ENCODE assay signal across 29 cellular contexts in genomic region chr13:100552755-100553154, GRCh38.
"Had no signal": no experiment of that assay in that cellular context is flagged by ENCODE, and none has a peak within 500 bp of the region (broad histone marks: within the 10 kb centered on the region; RNA-seq: fewer than 3 reads in every experiment).

No MANE protein-coding gene starts in this region.

- H3K27ac Mint-ChIP-seq: activated CD4-positive, alpha-beta T cell treated with anti-CD3 and anti-CD28 coated beads for 36 hours; activated CD8-positive, alpha-beta T cell treated with anti-CD3 and anti-CD28 coated beads, Interleukin-2, amount 10 ng/mL, durations not matched to agents 7 days and 5 days; activated naive CD4-positive, alpha-beta T cell treated with anti-CD3 and anti-CD28 coated beads, Interleukin-2, amount 50 U/mL, for 24 hours; activated naive CD8-positive, alpha-beta T cell treated with anti-CD3 and anti-CD28 coated beads, Interleukin-2, amount 50 U/mL, for 24 hours; T-cell had no signal

- DNase-seq: activated CD4-positive, alpha-beta T cell treated with anti-CD3 and anti-CD28 coated beads for 36 hours; activated CD4-positive, alpha-beta T cell treated with anti-CD3 and anti-CD28 coated beads, Interleukin-2, amount 50 U/mL, for 4 hours; activated CD8-positive, alpha-beta memory T cell treated with anti-CD3 and anti-CD28 coated beads, Interleukin-2, amount 50 U/mL, for 48 hours; activated CD8-positive, alpha-beta T cell treated with anti-CD3 and anti-CD28 coated beads, Interleukin-2, amount 10 ng/mL, durations not matched to agents 7 days and 5 days; activated effector memory CD4-positive, alpha-beta T cell treated with Interleukin-2 at 50 U/mL for 16 hours; activated naive CD4-positive, alpha-beta T cell; activated naive CD8-positive, alpha-beta T cell treated with anti-CD3 and anti-CD28 coated beads, Interleukin-2, amount 50 U/mL, for 24 hours; activated T-cell treated with anti-CD3 and anti-CD28 coated beads, Interleukin-2, amount 50 U/mL, for 1 hour; amniotic stem cell; body of pancreas; central memory CD4-positive, alpha-beta T cell; Karpas-422; MM.1S; NCI-H1105 treated with DMSO at 0.1 percent for 48 hours; NCI-H1436 treated with DMSO at 0.1 percent for 48 hours; NCI-H2081; NCI-H510A treated with DMSO at 0.1 percent for 48 hours; NCI-H69; NK-92 treated with Interleukin-12 subunit alpha and Interleukin-12 subunit beta, amount 100 ng/mL, for 24 hours; OCI-M1; RPMI8226; T-cell; WERI-Rb-1 had no signal

- H3K9me3 ChIP-seq: ascending aorta, body of pancreas had no signal

- H3K4me3 Mint-ChIP-seq: activated CD4-positive, alpha-beta T cell treated with anti-CD3 and anti-CD28 coated beads for 36 hours; activated CD8-positive, alpha-beta T cell treated with anti-CD3 and anti-CD28 coated beads, Interleukin-2, amount 10 ng/mL, durations not matched to agents 7 days and 5 days; activated naive CD4-positive, alpha-beta T cell treated with anti-CD3 and anti-CD28 coated beads, Interleukin-2, amount 50 U/mL, for 24 hours; activated naive CD8-positive, alpha-beta T cell treated with anti-CD3 and anti-CD28 coated beads, Interleukin-2, amount 50 U/mL, for 24 hours; T-cell had no signal

- H3K9me3 Mint-ChIP-seq: activated naive CD8-positive, alpha-beta T cell treated with anti-CD3 and anti-CD28 coated beads, Interleukin-2, amount 50 U/mL, for 24 hours; T-cell had no signal

- H3K27me3 Mint-ChIP-seq: activated CD4-positive, alpha-beta T cell treated with anti-CD3 and anti-CD28 coated beads for 36 hours; activated naive CD4-positive, alpha-beta T cell treated with anti-CD3 and anti-CD28 coated beads, Interleukin-2, amount 50 U/mL, for 24 hours; activated naive CD8-positive, alpha-beta T cell treated with anti-CD3 and anti-CD28 coated beads, Interleukin-2, amount 50 U/mL, for 24 hours; T-cell had no signal

- H3K4me3 ChIP-seq: ascending aorta, body of pancreas, K562, SK-N-MC had no signal

- H3K36me3 ChIP-seq: ascending aorta, WERI-Rb-1 had no signal

- ATAC-seq: activated CD4-positive, alpha-beta T cell treated with anti-CD3 and anti-CD28 coated beads for 36 hours; activated CD8-positive, alpha-beta T cell treated with anti-CD3 and anti-CD28 coated beads, Interleukin-2, amount 10 ng/mL, durations not matched to agents 7 days and 5 days; activated naive CD8-positive, alpha-beta T cell treated with anti-CD3 and anti-CD28 coated beads, Interleukin-2, amount 50 U/mL, for 24 hours; body of pancreas; K562; Panc1; Right ventricle myocardium inferior; T-cell had no signal

- H3K27me3 ChIP-seq: ascending aorta, body of pancreas had no signal

- H3K4me1 Mint-ChIP-seq: activated CD4-positive, alpha-beta T cell treated with anti-CD3 and anti-CD28 coated beads for 36 hours; activated naive CD4-positive, alpha-beta T cell treated with anti-CD3 and anti-CD28 coated beads, Interleukin-2, amount 50 U/mL, for 24 hours; activated naive CD8-positive, alpha-beta T cell treated with anti-CD3 and anti-CD28 coated beads, Interleukin-2, amount 50 U/mL, for 24 hours; T-cell had no signal
